In the genomic region with DNA sequence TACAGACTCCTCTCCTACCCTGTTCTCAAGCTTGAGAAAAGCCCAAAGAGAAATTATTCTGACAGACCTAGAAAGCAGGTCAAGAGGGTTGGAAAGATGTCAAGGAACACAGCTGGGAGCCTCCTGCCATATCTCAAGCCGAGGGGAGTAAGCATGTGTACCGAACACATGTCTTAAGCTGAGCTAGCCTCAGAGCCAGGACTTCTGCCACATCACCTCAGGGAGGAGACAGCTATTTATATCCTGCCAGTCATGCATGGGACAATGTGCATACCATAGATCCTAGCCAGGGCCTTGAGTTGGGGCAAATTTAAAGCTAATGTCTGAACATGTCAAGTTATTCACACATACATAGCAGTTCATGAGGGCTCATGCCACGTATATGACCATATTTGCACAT, we compare ENCODE assay signal across 28 cellular contexts. TPM values are rescaled to one million over a fixed set of nuclear protein-coding genes. Genes with fewer than 3 reads are reported as not detected.
DNase-seq lines count a peak whose midpoint lies in the region; ATAC-seq and TF ChIP-seq lines count a peak whose summit lies in the region.
"Had no signal": no experiment of that assay in that cellular context is flagged by ENCODE, and none has a peak within 500 bp of the region (broad histone marks: within the 10 kb centered on the region; RNA-seq: fewer than 3 reads in every experiment).

No MANE protein-coding gene starts in this region.

- no peak for TF ChIP-seq CTCF in foreskin fibroblast (IDR thresholded peaks at IDR 0.05; ENCODE audit: low read depth, low read length)
- no peak for TF ChIP-seq CTCF in uterus (IDR thresholded peaks at IDR 0.05)

- DNase-seq in Right ventricle myocardium inferior (ENCODE audit: missing footprints) (no peak), cardiac septum (ENCODE audit: low spot score) (no peak), cerebellar cortex (ENCODE audit: low spot score) (peak; percentile 73), foreskin fibroblast (peak; percentile 56 to 67), uterus (peak; percentile 34 to 64), globus pallidus (ENCODE audit: low spot score) (no peak), NCI-H1694 (lab: John Stamatoyannopoulos, UW) (no peak)
- DNase-seq in stimulated activated naive CD8-positive, alpha-beta T cell treated with anti-CD3 and anti-CD28 coated beads, Interleukin-15, Interleukin-2, amounts not matched to agents 100 U/mL and 50 U/mL, for 24 hours: no peak
- DNase-seq: activated naive CD8-positive, alpha-beta T cell treated with anti-CD3 and anti-CD28 coated beads for 36 hours; effector CD4-positive, alpha-beta T cell; HCEC 1CT; left colon; midbrain; NCI-H1930; NCI-H446; Peyer's patch; SK-N-SH; stimulated activated CD4-positive, alpha-beta T cell treated with anti-CD3 and anti-CD28 coated beads, Interleukin-4, amount 100 ng/mL, for 4 hours; T1000 had no signal

- intact Hi-C loops in Right ventricle myocardium inferior (cut with DNase I) (no loop called here), cardiac septum (cut with DNase I) (no loop called here), uterus (cut with DNase I; ENCODE audit: low total_unique reads) (no loop called here)

- no peaks in the 10 kb centered on the region for H3K36me3 ChIP-seq in uterus
- H3K36me3 ChIP-seq: esophagus muscularis mucosa, Peyer's patch, prostate gland had no signal

- H3K27me3 ChIP-seq in uterus: no peaks in the 10 kb centered on the region
- H3K27me3 ChIP-seq: esophagus muscularis mucosa, Peyer's patch had no signal

- peak overlapping the region; percentile 13 to 43 for H3K27ac ChIP-seq in uterus
- H3K27ac ChIP-seq: C4-2B, esophagus muscularis mucosa, HL-60, Peyer's patch, prostate gland had no signal

- H3K4me1 ChIP-seq in uterus: no peaks in the 10 kb centered on the region
- H3K4me1 ChIP-seq: Peyer's patch, prostate gland had no signal

- no peaks in the 10 kb centered on the region for H3K9me3 ChIP-seq in uterus
- H3K9me3 ChIP-seq: esophagus muscularis mucosa, Peyer's patch, prostate gland, SK-N-SH had no signal

- ATAC-seq in Right ventricle myocardium inferior: peak; percentile 68
- ATAC-seq in stimulated activated naive CD8-positive, alpha-beta T cell treated with anti-CD3 and anti-CD28 coated beads, Interleukin-15, Interleukin-2, amounts not matched to agents 100 U/mL and 50 U/mL, for 24 hours: no peak
- ATAC-seq: left colon had no signal

- TF ChIP-seq POLR2A in uterus (IDR thresholded peaks at IDR 0.05): no peak

- no peak overlapping the region for H3K4me3 ChIP-seq in foreskin fibroblast (ENCODE audit: low read depth in 1 of 2, low read length in 2 of 2)
- no peak overlapping the region for H3K4me3 ChIP-seq in uterus
- H3K4me3 ChIP-seq: esophagus muscularis mucosa, Peyer's patch, prostate gland, smooth muscle cell had no signal

RNA-seq across cellular contexts. Expression of a gene that starts 11.8 kb away (rescaled TPM):
- total RNA-seq in Right ventricle myocardium inferior (not detected), cardiac septum (not detected), uterus (under 1 TPM in 1 of 4 donors, not detected in 3; 0.85 TPM)
- total RNA-seq: A172; activated naive CD8-positive, alpha-beta T cell treated with anti-CD3 and anti-CD28 coated beads for 36 hours; activated T-helper 1 cell treated with anti-CD3 and anti-CD28 coated beads, Interleukin-12 subunit alpha, Interleukin-12 subunit beta, Interleukin-2, Interleukin-4 antibody, amounts not matched to agents 30 ng/mL and 10 ng/mL and 1 ng/mL, durations not matched to agents 14 hours and 24 hours and 36 hours; esophagus muscularis mucosa; left colon; Peyer's patch; smooth muscle cell; urinary bladder had no signal

RNA-seq across cellular contexts. Expression of a gene that starts 36.0 kb away (rescaled TPM):
- total RNA-seq in Right ventricle myocardium inferior (159 TPM), cardiac septum (171 TPM), uterus (100 to 1,000 TPM; 258 to 722 (median 535) TPM)

RNA-seq across cellular contexts. Expression of a gene that starts 54.1 kb away (rescaled TPM):
- total RNA-seq in Right ventricle myocardium inferior (11.4 TPM), cardiac septum (2.2 TPM), uterus (10 to 100 TPM in 1 of 4 donors, 1 to 10 TPM in 2, under 1 TPM in 1; 0.88 to 41.0 (median 2.0) TPM)
- total RNA-seq: A172; activated CD8-positive, alpha-beta memory T cell treated with anti-CD3 and anti-CD28 coated beads for 36 hours; activated naive CD8-positive, alpha-beta T cell treated with anti-CD3 and anti-CD28 coated beads for 36 hours; activated T-helper 1 cell treated with anti-CD3 and anti-CD28 coated beads, Interleukin-12 subunit alpha, Interleukin-12 subunit beta, Interleukin-2, Interleukin-4 antibody, amounts not matched to agents 30 ng/mL and 10 ng/mL and 1 ng/mL, durations not matched to agents 14 hours and 24 hours and 36 hours; smooth muscle cell had no signal

Comparison
In these comparisons a context has a peak if more than half of its experiments do, and no peak if none do; other contexts are left out.
1. DNase-seq: peak in cerebellar cortex (single experiment), foreskin fibroblast (2 of 2) and uterus (2 of 2); none in Right ventricle myocardium inferior (single experiment), cardiac septum (single experiment), stimulated activated naive CD8-positive, alpha-beta T cell treated with anti-CD3 and anti-CD28 coated beads, Interleukin-15, Interleukin-2, amounts not matched to agents 100 U/mL and 50 U/mL, for 24 hours (single experiment), globus pallidus (single experiment) and NCI-H1694 (single experiment).